In the genomic region with DNA sequence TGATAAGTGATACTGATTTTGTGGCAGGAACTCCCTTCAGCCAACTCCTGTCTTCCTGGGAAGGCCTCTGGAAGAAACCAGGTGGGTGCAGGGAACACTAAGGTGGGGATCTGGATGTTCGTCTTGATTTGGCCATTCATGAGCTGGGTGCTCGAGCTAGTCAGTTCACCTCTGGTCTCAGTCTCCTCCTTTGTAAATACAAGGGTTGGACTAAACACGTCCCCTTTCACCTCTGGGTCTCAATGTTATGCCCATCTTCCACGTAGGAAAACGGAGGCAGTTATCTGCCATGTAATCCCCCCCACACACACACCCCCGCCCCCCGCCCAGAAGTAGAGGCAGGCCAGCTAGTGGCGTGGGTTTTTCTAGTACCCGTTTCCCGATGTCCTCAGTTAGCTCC, we compare ENCODE assay signal across 1 cellular context.
TF ChIP-seq lines count a peak whose summit lies in the region.

No MANE protein-coding gene starts in this region.

TF ChIP-seq in SK-N-SH treated with all-trans-retinoic acid at 6 μM for 48 hours, 23 proteins besides CTCF, POLR2A, EP300 and RAD21 (continued from another document):
- TF ChIP-seq ISL1 (CRISPR knock-in tag; IDR thresholded peaks at IDR 0.05) (no peak), ZFP30 (CRISPR knock-in tag; IDR thresholded peaks at IDR 0.05) (no peak), BACH2 (CRISPR knock-in tag; IDR thresholded peaks at IDR 0.05; ENCODE audit: borderline replicate concordance) (no peak)
